1 cellular context compared by ENCODE assay signal in the genomic region with DNA sequence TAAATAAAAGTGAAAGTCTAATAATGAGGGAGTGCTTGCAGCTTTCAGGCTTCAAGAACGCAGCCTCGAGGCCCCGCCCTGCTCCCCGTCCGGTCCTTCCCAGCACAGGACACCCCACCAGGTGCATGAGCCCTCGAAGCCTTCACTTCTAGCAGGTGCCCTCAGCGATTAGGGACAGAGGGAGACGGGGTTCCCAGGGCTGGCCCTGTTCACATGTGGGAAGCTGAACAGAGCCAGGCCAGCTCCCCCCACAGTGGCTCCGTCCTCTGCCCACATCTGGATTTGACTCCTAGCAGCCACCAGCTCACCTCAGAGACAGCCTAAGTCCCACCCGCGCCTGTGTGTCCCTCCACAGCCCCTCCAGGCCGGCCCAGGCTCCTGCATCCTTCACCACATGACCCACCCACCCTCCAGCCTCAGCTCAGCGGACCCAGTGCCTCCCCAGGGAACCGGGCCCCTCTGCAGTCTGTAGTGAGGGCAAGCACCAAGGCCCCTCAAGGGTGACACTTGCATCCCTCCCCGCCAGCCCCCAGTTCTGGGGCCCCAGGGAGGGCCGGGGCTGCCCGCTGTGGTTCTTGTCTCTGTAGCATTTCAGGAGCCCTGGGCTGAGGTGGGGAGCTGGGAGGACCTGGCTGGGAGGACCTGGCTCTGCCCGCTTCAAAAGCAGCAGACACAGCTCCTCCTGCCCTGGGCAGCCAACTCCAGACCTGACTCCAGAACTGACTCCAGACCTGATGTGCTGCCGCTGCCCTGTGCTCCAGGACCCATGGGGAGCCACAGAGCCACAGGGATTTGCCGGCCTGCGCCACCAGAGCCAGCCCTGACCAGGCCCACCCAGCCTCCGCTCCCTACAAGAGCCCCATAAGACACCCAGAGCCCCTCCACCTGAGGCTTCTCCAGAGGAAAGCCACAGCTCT.
TF ChIP-seq lines count a peak whose summit lies in the region.

No MANE protein-coding gene starts in this region.

TF ChIP-seq in GM12878, 131 proteins besides CTCF, POLR2A, EP300 and RAD21:
- TF ChIP-seq RELB (IDR thresholded peaks at IDR 0.05; ENCODE audit: low read depth) (no peak), MEF2B (IDR thresholded peaks at IDR 0.05; ENCODE audit: partially characterized antibody, poor library complexity, severe bottlenecking) (peak; percentile 47), EED (IDR thresholded peaks at IDR 0.05; ENCODE audit: low read depth) (no peak)
- TF ChIP-seq, protein P1, sequence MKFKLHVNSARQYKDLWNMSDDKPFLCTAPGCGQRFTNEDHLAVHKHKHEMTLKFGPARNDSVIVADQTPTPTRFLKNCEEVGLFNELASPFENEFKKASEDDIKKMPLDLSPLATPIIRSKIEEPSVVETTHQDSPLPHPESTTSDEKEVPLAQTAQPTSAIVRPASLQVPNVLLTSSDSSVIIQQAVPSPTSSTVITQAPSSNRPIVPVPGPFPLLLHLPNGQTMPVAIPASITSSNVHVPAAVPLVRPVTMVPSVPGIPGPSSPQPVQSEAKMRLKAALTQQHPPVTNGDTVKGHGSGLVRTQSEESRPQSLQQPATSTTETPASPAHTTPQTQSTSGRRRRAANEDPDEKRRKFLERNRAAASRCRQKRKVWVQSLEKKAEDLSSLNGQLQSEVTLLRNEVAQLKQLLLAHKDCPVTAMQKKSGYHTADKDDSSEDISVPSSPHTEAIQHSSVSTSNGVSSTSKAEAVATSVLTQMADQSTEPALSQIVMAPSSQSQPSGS (IDR thresholded peaks at IDR 0.05; ENCODE audit: low read length) = no peak
